In the genomic region with DNA sequence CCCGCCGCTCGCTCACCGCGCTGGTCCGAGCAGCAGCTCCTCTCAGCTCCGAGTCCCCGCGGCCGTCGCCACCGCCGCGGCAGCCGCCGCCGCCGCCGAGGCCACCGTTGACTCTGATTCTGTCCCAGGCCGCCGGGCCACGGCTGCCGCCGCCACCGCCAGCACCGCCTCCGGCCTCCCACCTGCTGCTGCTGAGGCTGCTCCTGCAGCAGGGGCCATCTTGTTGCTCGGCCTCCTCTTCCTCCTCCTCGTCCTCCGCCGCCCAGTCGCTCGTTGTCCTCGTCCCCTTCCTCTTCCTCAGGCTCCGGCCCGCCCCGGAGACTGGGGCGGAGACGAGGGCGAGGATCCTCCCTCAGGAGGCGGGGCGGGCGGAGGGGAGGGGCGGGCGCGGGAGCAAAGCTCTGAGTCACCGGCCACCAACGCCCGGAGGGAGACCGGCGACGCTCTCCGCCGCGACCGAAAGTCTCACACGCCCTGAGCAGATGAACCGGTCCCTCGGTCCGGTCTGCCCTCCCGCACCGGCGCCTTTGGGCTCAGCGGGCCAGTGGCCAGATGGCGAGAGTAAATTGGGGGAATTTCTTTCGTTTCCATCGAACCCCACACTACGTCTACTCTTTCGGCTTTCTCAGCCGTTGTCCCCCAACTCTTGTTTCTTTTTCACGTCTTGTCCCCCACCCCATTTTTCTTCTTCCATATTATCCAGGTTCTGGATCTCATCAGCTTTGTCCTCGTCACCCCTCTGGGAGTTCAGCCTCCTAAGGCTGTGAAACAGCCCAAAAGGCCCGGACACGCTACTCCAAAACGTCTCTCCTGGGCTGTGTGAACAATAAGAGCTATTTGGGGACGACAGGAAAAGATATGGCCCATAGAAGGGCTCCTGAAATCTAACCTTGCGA, we compare ENCODE assay signal across 8 cellular contexts. TPM values are rescaled to one million over a fixed set of nuclear protein-coding genes. Genes with fewer than 3 reads are reported as not detected.
DNase-seq lines count a peak whose midpoint lies in the region; ATAC-seq and TF ChIP-seq lines count a peak whose summit lies in the region.

A gene with protein sequence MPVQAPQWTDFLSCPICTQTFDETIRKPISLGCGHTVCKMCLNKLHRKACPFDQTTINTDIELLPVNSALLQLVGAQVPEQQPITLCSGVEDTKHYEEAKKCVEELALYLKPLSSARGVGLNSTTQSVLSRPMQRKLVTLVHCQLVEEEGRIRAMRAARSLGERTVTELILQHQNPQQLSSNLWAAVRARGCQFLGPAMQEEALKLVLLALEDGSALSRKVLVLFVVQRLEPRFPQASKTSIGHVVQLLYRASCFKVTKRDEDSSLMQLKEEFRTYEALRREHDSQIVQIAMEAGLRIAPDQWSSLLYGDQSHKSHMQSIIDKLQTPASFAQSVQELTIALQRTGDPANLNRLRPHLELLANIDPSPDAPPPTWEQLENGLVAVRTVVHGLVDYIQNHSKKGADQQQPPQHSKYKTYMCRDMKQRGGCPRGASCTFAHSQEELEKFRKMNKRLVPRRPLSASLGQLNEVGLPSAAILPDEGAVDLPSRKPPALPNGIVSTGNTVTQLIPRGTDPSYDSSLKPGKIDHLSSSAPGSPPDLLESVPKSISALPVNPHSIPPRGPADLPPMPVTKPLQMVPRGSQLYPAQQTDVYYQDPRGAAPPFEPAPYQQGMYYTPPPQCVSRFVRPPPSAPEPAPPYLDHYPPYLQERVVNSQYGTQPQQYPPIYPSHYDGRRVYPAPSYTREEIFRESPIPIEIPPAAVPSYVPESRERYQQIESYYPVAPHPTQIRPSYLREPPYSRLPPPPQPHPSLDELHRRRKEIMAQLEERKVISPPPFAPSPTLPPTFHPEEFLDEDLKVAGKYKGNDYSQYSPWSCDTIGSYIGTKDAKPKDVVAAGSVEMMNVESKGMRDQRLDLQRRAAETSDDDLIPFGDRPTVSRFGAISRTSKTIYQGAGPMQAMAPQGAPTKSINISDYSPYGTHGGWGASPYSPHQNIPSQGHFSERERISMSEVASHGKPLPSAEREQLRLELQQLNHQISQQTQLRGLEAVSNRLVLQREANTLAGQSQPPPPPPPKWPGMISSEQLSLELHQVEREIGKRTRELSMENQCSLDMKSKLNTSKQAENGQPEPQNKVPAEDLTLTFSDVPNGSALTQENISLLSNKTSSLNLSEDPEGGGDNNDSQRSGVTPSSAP (minus strand): TSS at position 278 of the 896 bp plus-strand sequence. CDS start 29,372 bp downstream, outside the sequence.

- peak; percentile 94 for DNase-seq in CD14-positive monocyte (ENCODE audit: low spot score)
- DNase-seq in NCI-H82 treated with DMSO at 0.1 percent for 48 hours (lab: John Stamatoyannopoulos, UW; ENCODE audit: unreplicated experiment) = peak; percentile 73
- peak; percentile 94 for DNase-seq in activated CD4-positive, alpha-beta memory T cell treated with anti-CD3 and anti-CD28 coated beads for 36 hours
- peak; percentile 60 to 93 for DNase-seq in dermis microvascular lymphatic vessel endothelial cell (ENCODE audit: low read depth in 2 of 2)
- DNase-seq in lower leg skin (ENCODE audit: low spot score in 2 of 2) = peak; percentile 88 to 98
- DNase-seq in stimulated activated CD4-positive, alpha-beta T cell treated with anti-CD3 and anti-CD28 coated beads, Interleukin-4, amount 100 ng/mL, for 48 hours (ENCODE audit: low read depth in 2 of 2) = peak; percentile 81 to 85

- H3K27me3 Mint-ChIP-seq in CD14-positive monocyte (ENCODE audit: low read depth in 3 of 3) = no peaks in the 10 kb centered on the region
- H3K27me3 Mint-ChIP-seq in activated CD4-positive, alpha-beta memory T cell treated with anti-CD3 and anti-CD28 coated beads for 36 hours = no peaks in the 10 kb centered on the region

- H3K9me3 Mint-ChIP-seq in CD14-positive monocyte = peaks cover 0 to 2% (median 0%) of the 10 kb centered on the region in 7 donors
- no peaks in the 10 kb centered on the region for H3K9me3 Mint-ChIP-seq in activated CD4-positive, alpha-beta memory T cell treated with anti-CD3 and anti-CD28 coated beads for 36 hours

- ATAC-seq in GM19372 (IDR thresholded peaks at IDR 0.05; ENCODE audit: low read depth, unreplicated experiment) (peak; percentile 89), HG03521 (IDR thresholded peaks at IDR 0.05; ENCODE audit: unreplicated experiment) (peak; percentile 86)

- H3K36me3 Mint-ChIP-seq in CD14-positive monocyte = peaks cover 4 to 6% of the 10 kb centered on the region in 2 donors
- peaks cover 8% of the 10 kb centered on the region for H3K36me3 Mint-ChIP-seq in activated CD4-positive, alpha-beta memory T cell treated with anti-CD3 and anti-CD28 coated beads for 36 hours

- TF ChIP-seq CTCF in CD14-positive monocyte (IDR thresholded peaks at IDR 0.05) = no peak
- no peak for TF ChIP-seq CTCF in lower leg skin (IDR thresholded peaks at IDR 0.05)

- POLR2A ChIA-PET in activated CD4-positive, alpha-beta memory T cell treated with anti-CD3 and anti-CD28 coated beads for 36 hours (lab: Charles Lee) = interaction anchor here (0.5 to 1.4 kb wide), 5 partner anchors 31 to 157 kb away, joined by 3 to 8 read pairs (median 3); partner anchors contain the start of genes GAS5 and ZBTB37

- peak in 1 of 2 donors; percentile 64 for TF ChIP-seq POLR2A in lower leg skin (IDR thresholded peaks at IDR 0.05)

- intact Hi-C loops in CD14-positive monocyte (cut with micrococcal nuclease) (loop anchor here (5.0 to 10.0 kb wide), 4 partner anchors 132 to 982 kb away; partner anchors contain the start of genes RABGAP1L (in 2 of the 2), CACYBP (in 1 of the 2) and PRDX6 (in 1 of the 2)), lower leg skin (cut with DNase I; ENCODE audit: low total_unique reads) (no loop called here)
- intact Hi-C loops in activated CD4-positive, alpha-beta memory T cell treated with anti-CD3 and anti-CD28 coated beads for 36 hours (cut with micrococcal nuclease) = loop anchor here (1.0 to 5.0 kb wide), 7 partner anchors 134 to 975 kb away; partner anchors contain the start of genes CACYBP, CENPL, DARS2 and KLHL20

- H3K4me1 Mint-ChIP-seq in CD14-positive monocyte = peaks cover 46% of the 10 kb centered on the region
- H3K4me1 Mint-ChIP-seq in activated CD4-positive, alpha-beta memory T cell treated with anti-CD3 and anti-CD28 coated beads for 36 hours (ENCODE audit: low read depth) = peaks cover 38% of the 10 kb centered on the region

- H3K27ac Mint-ChIP-seq in CD14-positive monocyte = peak within 1 kb of the TSS; percentile 97 to 100 (median 99)
- peak within 1 kb of the TSS; percentile 93 for H3K27ac Mint-ChIP-seq in activated CD4-positive, alpha-beta memory T cell treated with anti-CD3 and anti-CD28 coated beads for 36 hours

- peak within 1 kb of the TSS; percentile 87 for H3K4me3 ChIP-seq in lower leg skin (ENCODE audit: low read depth, poor library complexity, severe bottlenecking)

- 0 to 1% methylated on average over 47 to 70 of the region's 78 CpGs for WGBS in lower leg skin, 2 donors

- CTCF ChIA-PET in activated CD4-positive, alpha-beta memory T cell treated with anti-CD3 and anti-CD28 coated beads for 36 hours (lab: Charles Lee) = interaction anchor here (0.5 to 0.7 kb wide), 2 partner anchors 45 to 195 kb away, joined by 3 to 4 read pairs; no protein-coding TSS in a partner anchor

- H3K4me3 Mint-ChIP-seq in CD14-positive monocyte = peak within 1 kb of the TSS; percentile 93 to 100
- H3K4me3 Mint-ChIP-seq in activated CD4-positive, alpha-beta memory T cell treated with anti-CD3 and anti-CD28 coated beads for 36 hours = peak within 1 kb of the TSS; percentile 97

RNA-seq across cellular contexts. Expression of the gene that starts here (rescaled TPM):
- polyA plus RNA-seq in CD14-positive monocyte = 1 to 10 TPM; 3.8 to 7.8 TPM
- 10 to 100 TPM; 26.6 to 26.8 TPM for total RNA-seq in activated CD4-positive, alpha-beta memory T cell treated with anti-CD3 and anti-CD28 coated beads for 36 hours
- total RNA-seq in dermis microvascular lymphatic vessel endothelial cell (10.3 and 14.3 TPM in 2 replicates), lower leg skin (10 to 100 TPM; 16.1 to 30.9 (median 27.0) TPM)

Comparison
In these comparisons a context has a peak if more than half of its experiments do, and no peak if none do; other contexts are left out.
1. Peak in every context shown above with its lines: DNase-seq, ATAC-seq and H3K4me3 ChIP-seq.